8 cellular contexts compared by ENCODE assay signal in genomic region chr22:30287626-30288413, GRCh38. TPM values are rescaled to one million over a fixed set of nuclear protein-coding genes. Genes with fewer than 3 reads are reported as not detected.
A peak's percentile ranks its signal among the peaks of the same experiment; 100 is the strongest.
DNase-seq lines count a peak whose midpoint lies in the region; ATAC-seq and TF ChIP-seq lines count a peak whose summit lies in the region.

No MANE protein-coding gene starts in this region.

- H3K27ac Mint-ChIP-seq in activated CD4-positive, alpha-beta memory T cell treated with anti-CD3 and anti-CD28 coated beads for 36 hours: no peak overlapping the region

- in situ Hi-C loops in ACHN (cut with HindIII; ENCODE audit: low pct_ligation_motif_present, low pct_unique_long_range_greater_than_20kb, low sequenced_read_pairs): no loop called here

- intact Hi-C loops in activated CD4-positive, alpha-beta memory T cell treated with anti-CD3 and anti-CD28 coated beads for 36 hours (cut with micrococcal nuclease): loop anchor here (1.0 to 2.0 kb wide), 7 partner anchors 25 to 197 kb away; partner anchors contain the start of genes CCDC157, RNF215 and SF3A1
- intact Hi-C loops in dorsolateral prefrontal cortex (cut with DNase I): loop anchor here (1.0 to 5.0 kb wide), 4 partner anchors 54 to 197 kb away; partner anchors contain the start of genes CCDC157 (in 1 of the 2), RNF215 (in 1 of the 2) and SF3A1 (in 1 of the 2)

- WGBS in liver: 15% methylated on average over 5 of the region's 5 CpGs

- H3K27me3 Mint-ChIP-seq in activated CD4-positive, alpha-beta memory T cell treated with anti-CD3 and anti-CD28 coated beads for 36 hours: no peaks in the 10 kb centered on the region

- H3K27ac ChIP-seq in dorsolateral prefrontal cortex (peak overlapping the region in 52 of 59 donors; percentile 7 to 97 (median 92)), liver (ENCODE audit: low read depth in 1 of 2, low read length in 2 of 2) (no peak overlapping the region)

- peaks cover 6% of the 10 kb centered on the region for H3K36me3 Mint-ChIP-seq in activated CD4-positive, alpha-beta memory T cell treated with anti-CD3 and anti-CD28 coated beads for 36 hours

- peak; percentile 29 to 95 (median 84) for TF ChIP-seq CTCF in dorsolateral prefrontal cortex (IDR thresholded peaks at IDR 0.05 in 54 of 56, conservative IDR thresholded peaks at IDR 0.05 in 2 of 56; ENCODE audit: low read depth in 1 of 56, partially characterized antibody in 56 of 56)
- peak; percentile 54 for TF ChIP-seq CTCF in liver (IDR thresholded peaks at IDR 0.05; ENCODE audit: low read depth, low read length, missing input control)

- ATAC-seq in HG03457 (IDR thresholded peaks at IDR 0.05; ENCODE audit: unreplicated experiment): no peak

- H3K4me1 Mint-ChIP-seq in activated CD4-positive, alpha-beta memory T cell treated with anti-CD3 and anti-CD28 coated beads for 36 hours (ENCODE audit: low read depth): peaks cover 28% of the 10 kb centered on the region

- peaks cover 0 to 16% (median 3%) of the 10 kb centered on the region in 4 donors for H3K36me3 ChIP-seq in liver (ENCODE audit: control insufficient read depth in 4 of 4, insufficient read depth in 3 of 4, low read depth in 1 of 4, low read length in 3 of 4)

- no peaks in the 10 kb centered on the region for H3K9me3 ChIP-seq in liver (ENCODE audit: control insufficient read depth in 4 of 4, low read length in 3 of 4)

- H3K27me3 ChIP-seq in dorsolateral prefrontal cortex: no peaks in the 10 kb centered on the region
- H3K27me3 ChIP-seq in liver (ENCODE audit: control insufficient read depth in 4 of 4, insufficient read depth in 4 of 4, low read length in 3 of 4): no peaks in the 10 kb centered on the region

- POLR2A ChIA-PET in activated CD4-positive, alpha-beta memory T cell treated with anti-CD3 and anti-CD28 coated beads for 36 hours (lab: Charles Lee): interaction anchor here (0.6 to 3.3 kb wide), 11 partner anchors 21 to 149 kb away, joined by 3 to 31 read pairs (median 6); partner anchors contain the start of genes CCDC157, OSM, RNF215 and SEC14L2

- H3K9me3 Mint-ChIP-seq in activated CD4-positive, alpha-beta memory T cell treated with anti-CD3 and anti-CD28 coated beads for 36 hours: no peaks in the 10 kb centered on the region

- TF ChIP-seq RAD21 in liver (IDR thresholded peaks at IDR 0.05): peak; percentile 88 to 95

- no peak overlapping the region for H3K9ac ChIP-seq in liver (ENCODE audit: low read depth in 1 of 2, low read length in 2 of 2)

- DNase-seq in ACHN: peak; percentile 92
- peak; percentile 58 for DNase-seq in GM19240 (ENCODE audit: insufficient read length, low spot score)
- DNase-seq in NCI-H526 (lab: John Stamatoyannopoulos, UW): peak; percentile 55 to 83
- peak; percentile 93 for DNase-seq in activated CD4-positive, alpha-beta memory T cell treated with anti-CD3 and anti-CD28 coated beads for 36 hours
- peak; percentile 67 to 84 (median 76) for DNase-seq in dorsolateral prefrontal cortex
- DNase-seq in stimulated activated CD4-positive, alpha-beta T cell treated with anti-CD3 and anti-CD28 coated beads, Interleukin-2, amount 100 ng/mL, for 4 hours (ENCODE audit: low read depth): peak; percentile 82

- CTCF ChIA-PET in activated CD4-positive, alpha-beta memory T cell treated with anti-CD3 and anti-CD28 coated beads for 36 hours (lab: Charles Lee): interaction anchor here (0.7 to 9.4 kb wide), 71 partner anchors 8 to 284 kb away, joined by 3 to 414 read pairs (median 6); partner anchors contain the start of genes CCDC157, MTFP1, OSM and RNF215

- H3K4me1 ChIP-seq in liver (ENCODE audit: control insufficient read depth in 4 of 4, insufficient read depth in 4 of 4, low read length in 3 of 4): peaks cover 8 to 44% (median 33%) of the 10 kb centered on the region in 4 donors

- H3K4me3 ChIP-seq in dorsolateral prefrontal cortex (peak overlapping the region in 55 of 59 donors; percentile 67 to 97 (median 91)), liver (ENCODE audit: low read depth in 1 of 3, low read length in 3 of 3) (peak overlapping the region in 1 of 3 donors; percentile 73)

- H3K4me3 Mint-ChIP-seq in activated CD4-positive, alpha-beta memory T cell treated with anti-CD3 and anti-CD28 coated beads for 36 hours: peak overlapping the region; percentile 76

TF ChIP-seq in liver, 16 proteins besides CTCF, POLR2A, EP300 and RAD21:
- TF ChIP-seq TAF1 (conservative IDR thresholded peaks at IDR 0.05) (no peak), GABPA (IDR thresholded peaks at IDR 0.05 in 1 of 2, conservative IDR thresholded peaks at IDR 0.05 in 1 of 2) (no peak), FOXA2 (IDR thresholded peaks at IDR 0.05) (no peak), ATF3 (IDR thresholded peaks at IDR 0.05) (no peak), FOXA1 (IDR thresholded peaks at IDR 0.05) (no peak), HNF4G (IDR thresholded peaks at IDR 0.05) (no peak), NR2F2 (IDR thresholded peaks at IDR 0.05) (peak; percentile 19), EGR1 (IDR thresholded peaks at IDR 0.05; ENCODE audit: low read depth in 2 of 2) (no peak), SP1 (IDR thresholded peaks at IDR 0.05) (no peak), YY1 (IDR thresholded peaks at IDR 0.05) (peak; percentile 55), JUND (IDR thresholded peaks at IDR 0.05) (no peak), HNF4A (conservative IDR thresholded peaks at IDR 0.05) (peak in 1 of 2 donors; percentile 13), RXRA (IDR thresholded peaks at IDR 0.05) (peak in 1 of 2 donors; percentile 5)
- TF ChIP-seq, protein P1, sequence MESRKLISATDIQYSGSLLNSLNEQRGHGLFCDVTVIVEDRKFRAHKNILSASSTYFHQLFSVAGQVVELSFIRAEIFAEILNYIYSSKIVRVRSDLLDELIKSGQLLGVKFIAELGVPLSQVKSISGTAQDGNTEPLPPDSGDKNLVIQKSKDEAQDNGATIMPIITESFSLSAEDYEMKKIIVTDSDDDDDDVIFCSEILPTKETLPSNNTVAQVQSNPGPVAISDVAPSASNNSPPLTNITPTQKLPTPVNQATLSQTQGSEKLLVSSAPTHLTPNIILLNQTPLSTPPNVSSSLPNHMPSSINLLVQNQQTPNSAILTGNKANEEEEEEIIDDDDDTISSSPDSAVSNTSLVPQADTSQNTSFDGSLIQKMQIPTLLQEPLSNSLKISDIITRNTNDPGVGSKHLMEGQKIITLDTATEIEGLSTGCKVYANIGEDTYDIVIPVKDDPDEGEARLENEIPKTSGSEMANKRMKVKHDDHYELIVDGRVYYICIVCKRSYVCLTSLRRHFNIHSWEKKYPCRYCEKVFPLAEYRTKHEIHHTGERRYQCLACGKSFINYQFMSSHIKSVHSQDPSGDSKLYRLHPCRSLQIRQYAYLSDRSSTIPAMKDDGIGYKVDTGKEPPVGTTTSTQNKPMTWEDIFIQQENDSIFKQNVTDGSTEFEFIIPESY (IDR thresholded peaks at IDR 0.05): no peak
- TF ChIP-seq, protein P2, sequence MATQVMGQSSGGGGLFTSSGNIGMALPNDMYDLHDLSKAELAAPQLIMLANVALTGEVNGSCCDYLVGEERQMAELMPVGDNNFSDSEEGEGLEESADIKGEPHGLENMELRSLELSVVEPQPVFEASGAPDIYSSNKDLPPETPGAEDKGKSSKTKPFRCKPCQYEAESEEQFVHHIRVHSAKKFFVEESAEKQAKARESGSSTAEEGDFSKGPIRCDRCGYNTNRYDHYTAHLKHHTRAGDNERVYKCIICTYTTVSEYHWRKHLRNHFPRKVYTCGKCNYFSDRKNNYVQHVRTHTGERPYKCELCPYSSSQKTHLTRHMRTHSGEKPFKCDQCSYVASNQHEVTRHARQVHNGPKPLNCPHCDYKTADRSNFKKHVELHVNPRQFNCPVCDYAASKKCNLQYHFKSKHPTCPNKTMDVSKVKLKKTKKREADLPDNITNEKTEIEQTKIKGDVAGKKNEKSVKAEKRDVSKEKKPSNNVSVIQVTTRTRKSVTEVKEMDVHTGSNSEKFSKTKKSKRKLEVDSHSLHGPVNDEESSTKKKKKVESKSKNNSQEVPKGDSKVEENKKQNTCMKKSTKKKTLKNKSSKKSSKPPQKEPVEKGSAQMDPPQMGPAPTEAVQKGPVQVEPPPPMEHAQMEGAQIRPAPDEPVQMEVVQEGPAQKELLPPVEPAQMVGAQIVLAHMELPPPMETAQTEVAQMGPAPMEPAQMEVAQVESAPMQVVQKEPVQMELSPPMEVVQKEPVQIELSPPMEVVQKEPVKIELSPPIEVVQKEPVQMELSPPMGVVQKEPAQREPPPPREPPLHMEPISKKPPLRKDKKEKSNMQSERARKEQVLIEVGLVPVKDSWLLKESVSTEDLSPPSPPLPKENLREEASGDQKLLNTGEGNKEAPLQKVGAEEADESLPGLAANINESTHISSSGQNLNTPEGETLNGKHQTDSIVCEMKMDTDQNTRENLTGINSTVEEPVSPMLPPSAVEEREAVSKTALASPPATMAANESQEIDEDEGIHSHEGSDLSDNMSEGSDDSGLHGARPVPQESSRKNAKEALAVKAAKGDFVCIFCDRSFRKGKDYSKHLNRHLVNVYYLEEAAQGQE (IDR thresholded peaks at IDR 0.05): no peak
- TF ChIP-seq, protein P3, sequence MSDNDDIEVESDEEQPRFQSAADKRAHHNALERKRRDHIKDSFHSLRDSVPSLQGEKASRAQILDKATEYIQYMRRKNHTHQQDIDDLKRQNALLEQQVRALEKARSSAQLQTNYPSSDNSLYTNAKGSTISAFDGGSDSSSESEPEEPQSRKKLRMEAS (IDR thresholded peaks at IDR 0.05): no peak
TF ChIP-seq in liver: peak in this region for 4.

RNA-seq across cellular contexts. Expression of gene CASTOR1, which starts 1.5 kb away (rescaled TPM):
- total RNA-seq in activated CD4-positive, alpha-beta memory T cell treated with anti-CD3 and anti-CD28 coated beads for 36 hours: 1 to 10 TPM; 3.6 to 4.0 TPM
- total RNA-seq in dorsolateral prefrontal cortex (10 to 100 TPM in 109 of 120 experiments, 1 to 10 TPM in 11; 4.6 to 43.5 (median 15.5) TPM), liver (1 to 10 TPM; 1.8 to 2.5 TPM)
- polyA plus RNA-seq in liver: 1 to 10 TPM; 2.2 to 5.4 TPM

RNA-seq across cellular contexts. Expression of gene OSM, which starts 21.2 kb away (rescaled TPM):
- total RNA-seq in activated CD4-positive, alpha-beta memory T cell treated with anti-CD3 and anti-CD28 coated beads for 36 hours: 10 to 100 TPM; 39.6 to 41.2 TPM
- 1 to 10 TPM in 27 of 120 experiments, under 1 TPM in 47, not detected in 46; 0.23 to 6.7 (median 0.77) TPM for total RNA-seq in dorsolateral prefrontal cortex
- under 1 TPM; 0.25 to 0.84 TPM for total RNA-seq in liver
- under 1 TPM in 1 of 2 donors, not detected in 1; 0.09 TPM for polyA plus RNA-seq in liver

RNA-seq across cellular contexts. Expression of gene TBC1D10A, which starts 38.9 kb away (rescaled TPM):
- 10 to 100 TPM; 28.9 to 29.0 TPM for total RNA-seq in activated CD4-positive, alpha-beta memory T cell treated with anti-CD3 and anti-CD28 coated beads for 36 hours
- total RNA-seq in dorsolateral prefrontal cortex (10 to 100 TPM in 116 of 120 experiments, 1 to 10 TPM in 4; 8.7 to 34.6 (median 16.2) TPM), liver (1 to 10 TPM; 3.6 to 8.2 TPM)
- polyA plus RNA-seq in liver: 1 to 10 TPM; 8.2 to 9.2 TPM

RNA-seq across cellular contexts. Expression of gene LIF, which starts 41.3 kb away (rescaled TPM):
- 100 to 1,000 TPM; 176 to 189 TPM for total RNA-seq in activated CD4-positive, alpha-beta memory T cell treated with anti-CD3 and anti-CD28 coated beads for 36 hours
- total RNA-seq in dorsolateral prefrontal cortex (1 to 10 TPM in 24 of 120 experiments, under 1 TPM in 53, not detected in 43; 0.10 to 6.6 (median 0.61) TPM), liver (under 1 TPM; 0.08 to 0.09 TPM)
- under 1 TPM in 1 of 2 donors, not detected in 1; 0.10 TPM for polyA plus RNA-seq in liver

Comparison
In these comparisons a context has a peak if more than half of its experiments do, and no peak if none do; other contexts are left out.
1. H3K27ac ChIP-seq: peak in dorsolateral prefrontal cortex (52 of 59); none in liver (0 of 2).
2. RNA of gene OSM, which starts 21.2 kb away (total RNA-seq): 39.6 to 41.2 TPM in activated CD4-positive, alpha-beta memory T cell treated with anti-CD3 and anti-CD28 coated beads for 36 hours; 0.25 to 0.84 TPM in liver and 0.23 to 6.7 TPM in dorsolateral prefrontal cortex; every median in the first group is over 4 times any median in the second.
3. Peak in every context shown above with its lines, with median percentiles within 50 percentile points of each other: DNase-seq.